Comparison of ENCODE assay signal across 6 cellular contexts in the genomic region with DNA sequence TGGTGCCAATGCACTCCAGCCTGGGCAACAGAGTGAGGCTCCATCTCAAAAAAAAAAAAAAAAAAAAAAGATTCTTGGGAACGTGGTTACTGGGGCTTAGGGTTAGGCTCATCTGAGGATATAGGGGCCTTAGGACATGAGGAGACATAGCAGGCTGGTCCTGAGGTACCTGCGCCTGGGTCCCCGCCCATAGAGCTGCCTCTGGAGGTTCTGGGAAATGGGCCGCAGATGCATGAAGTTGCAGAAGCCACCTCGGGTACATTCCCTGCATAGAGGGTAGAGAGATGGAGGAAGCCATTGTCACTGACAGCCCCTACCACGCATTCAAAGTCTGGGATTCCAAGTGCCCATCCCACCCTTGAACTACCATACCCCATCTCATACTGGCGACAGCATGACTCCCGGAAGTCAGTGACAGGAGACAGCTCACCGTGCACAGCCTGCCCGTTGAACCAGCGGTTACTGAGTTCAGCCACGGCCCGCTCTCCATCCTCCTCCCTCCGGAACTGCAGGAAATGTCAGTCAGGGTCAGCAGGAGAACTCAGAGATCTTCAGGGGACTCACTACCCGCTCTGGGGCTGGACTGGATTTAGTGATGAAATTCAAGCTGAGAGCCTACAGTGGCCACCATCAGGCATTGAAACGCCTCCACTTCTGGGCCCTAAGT. TPM values are rescaled to one million over a fixed set of nuclear protein-coding genes. Genes with fewer than 3 reads are reported as not detected.
DNase-seq lines count a peak whose midpoint lies in the region; ATAC-seq and TF ChIP-seq lines count a peak whose summit lies in the region.

No MANE protein-coding gene starts in this region.

- peaks cover 45% of the 10 kb centered on the region for H3K4me1 Mint-ChIP-seq in T-helper 2 cell treated with Interferon-gamma antibody and Interleukin-4, amounts not matched to agents 5 μg/mL and 100 μg/mL, for 36 hours (ENCODE audit: low read depth)
- peaks cover 7% of the 10 kb centered on the region for H3K4me1 Mint-ChIP-seq in endodermal cell
- H3K4me1 Mint-ChIP-seq in stimulated activated naive B cell treated with anti-CD40 and anti-IgM and Interleukin-4, amounts not matched to agents 10 μg/mL and 1 μg/mL and 100 μg/mL, for 72 hours, result peaks cover 33 to 68% of the 10 kb centered on the region in 2 donors

- peak overlapping the region; percentile 91 for H3K4me3 Mint-ChIP-seq in T-helper 2 cell treated with Interferon-gamma antibody and Interleukin-4, amounts not matched to agents 5 μg/mL and 100 μg/mL, for 36 hours
- H3K4me3 Mint-ChIP-seq in endodermal cell, result peak overlapping the region; percentile 82
- peak overlapping the region; percentile 96 to 98 for H3K4me3 Mint-ChIP-seq in stimulated activated naive B cell treated with anti-CD40 and anti-IgM and Interleukin-4, amounts not matched to agents 10 μg/mL and 1 μg/mL and 100 μg/mL, for 72 hours

- H3K4me3 ChIP-seq in endodermal cell (ENCODE audit: low read length), result peak overlapping the region; percentile 98

- 93 to 94% methylated on average over 13 to 16 of the region's 16 CpGs for WGBS in endodermal cell (ENCODE audit: insufficient coverage in 1 of 2, insufficient read length in 1 of 2), 2 experiments

- DNase-seq in T-helper 2 cell treated with Interferon-gamma antibody and Interleukin-4, amounts not matched to agents 5 μg/mL and 100 μg/mL, for 36 hours (ENCODE audit: low spot score), result no peak
- no peak for DNase-seq in T-helper 2 cell
- no peak for DNase-seq in endodermal cell
- DNase-seq in stimulated activated naive B cell treated with anti-CD40 and anti-IgM and Interleukin-4, amounts not matched to agents 10 μg/mL and 1 μg/mL and 100 μg/mL, for 72 hours, result no peak
- no peak for DNase-seq in globus pallidus (ENCODE audit: low spot score)

- peak overlapping the region; percentile 100 for H3K27ac Mint-ChIP-seq in T-helper 2 cell treated with Interferon-gamma antibody and Interleukin-4, amounts not matched to agents 5 μg/mL and 100 μg/mL, for 36 hours
- H3K27ac Mint-ChIP-seq in endodermal cell, result no peak overlapping the region
- H3K27ac Mint-ChIP-seq in stimulated activated naive B cell treated with anti-CD40 and anti-IgM and Interleukin-4, amounts not matched to agents 10 μg/mL and 1 μg/mL and 100 μg/mL, for 72 hours, result peak overlapping the region; percentile 100

- no peak for ATAC-seq in stimulated activated naive B cell treated with anti-CD40 and anti-IgM and Interleukin-4, amounts not matched to agents 10 μg/mL and 1 μg/mL and 100 μg/mL, for 72 hours (replicated peaks)
- no peak for ATAC-seq in GM19023 (IDR thresholded peaks at IDR 0.05; ENCODE audit: unreplicated experiment)

- H3K27ac ChIP-seq in endodermal cell (ENCODE audit: low read depth, low read length), result no peak overlapping the region

- no peaks in the 10 kb centered on the region for H3K9me3 Mint-ChIP-seq in T-helper 2 cell treated with Interferon-gamma antibody and Interleukin-4, amounts not matched to agents 5 μg/mL and 100 μg/mL, for 36 hours
- H3K9me3 Mint-ChIP-seq in endodermal cell, result no peaks in the 10 kb centered on the region
- peaks cover 0 to 1% of the 10 kb centered on the region in 2 donors for H3K9me3 Mint-ChIP-seq in stimulated activated naive B cell treated with anti-CD40 and anti-IgM and Interleukin-4, amounts not matched to agents 10 μg/mL and 1 μg/mL and 100 μg/mL, for 72 hours

- no peak for TF ChIP-seq CTCF in endodermal cell (conservative IDR thresholded peaks at IDR 0.05)

- H3K9me3 ChIP-seq in endodermal cell (ENCODE audit: control insufficient read depth, low read length), result no peaks in the 10 kb centered on the region

- H3K4me1 ChIP-seq in endodermal cell (ENCODE audit: control insufficient read depth, insufficient read depth, low read length), result no peaks in the 10 kb centered on the region

- no peaks in the 10 kb centered on the region for H3K27me3 Mint-ChIP-seq in T-helper 2 cell treated with Interferon-gamma antibody and Interleukin-4, amounts not matched to agents 5 μg/mL and 100 μg/mL, for 36 hours (ENCODE audit: low read depth)
- no peaks in the 10 kb centered on the region for H3K27me3 Mint-ChIP-seq in endodermal cell (ENCODE audit: insufficient read depth)
- H3K27me3 Mint-ChIP-seq in stimulated activated naive B cell treated with anti-CD40 and anti-IgM and Interleukin-4, amounts not matched to agents 10 μg/mL and 1 μg/mL and 100 μg/mL, for 72 hours, result no peaks in the 10 kb centered on the region

- peaks cover 9% of the 10 kb centered on the region for H3K36me3 ChIP-seq in endodermal cell (ENCODE audit: control insufficient read depth, insufficient read depth, low read length)

- H3K27me3 ChIP-seq in endodermal cell (ENCODE audit: control insufficient read depth, insufficient read depth, low read length, poor library complexity, severe bottlenecking), result no peaks in the 10 kb centered on the region

- peaks cover 17% of the 10 kb centered on the region for H3K36me3 Mint-ChIP-seq in T-helper 2 cell treated with Interferon-gamma antibody and Interleukin-4, amounts not matched to agents 5 μg/mL and 100 μg/mL, for 36 hours (ENCODE audit: low read depth)
- H3K36me3 Mint-ChIP-seq in endodermal cell (ENCODE audit: low read depth), result peaks cover 10% of the 10 kb centered on the region
- peaks cover 35 to 52% of the 10 kb centered on the region in 2 donors for H3K36me3 Mint-ChIP-seq in stimulated activated naive B cell treated with anti-CD40 and anti-IgM and Interleukin-4, amounts not matched to agents 10 μg/mL and 1 μg/mL and 100 μg/mL, for 72 hours

- no peak overlapping the region for H3K9ac ChIP-seq in endodermal cell (ENCODE audit: extremely low read depth, low read length, poor library complexity, severe bottlenecking)

RNA-seq across cellular contexts. Expression of a gene that starts 1.4 kb away (rescaled TPM):
- 10 to 100 TPM; 17.3 to 23.2 TPM for total RNA-seq in endodermal cell
- 20.7 TPM for polyA plus RNA-seq in endodermal cell (2013, experiment 1 of 2)
- 16.6 TPM for polyA plus RNA-seq in endodermal cell (2013, experiment 2 of 2)

RNA-seq across cellular contexts. Expression of a gene that starts 1.5 kb away (rescaled TPM):
- 1 to 10 TPM; 4.6 to 7.1 TPM for total RNA-seq in endodermal cell
- 9.0 TPM for polyA plus RNA-seq in endodermal cell (2013, experiment 1 of 2)
- polyA plus RNA-seq in endodermal cell (2013, experiment 2 of 2), result 6.1 TPM

RNA-seq across cellular contexts. Expression of a gene that starts 1.7 kb away (rescaled TPM):
- total RNA-seq in endodermal cell, result 100 to 1,000 TPM; 101 to 109 TPM
- polyA plus RNA-seq in endodermal cell (2013, experiment 1 of 2), result 76.8 TPM
- 65.3 TPM for polyA plus RNA-seq in endodermal cell (2013, experiment 2 of 2)

RNA-seq across cellular contexts. Expression of a gene that starts 4.6 kb away (rescaled TPM):
- total RNA-seq in endodermal cell, result 1 to 10 TPM; 6.6 to 7.6 TPM
- 11.6 TPM for polyA plus RNA-seq in endodermal cell (2013, experiment 1 of 2)
- polyA plus RNA-seq in endodermal cell (2013, experiment 2 of 2), result 10.4 TPM

RNA-seq across cellular contexts. Expression of a gene that starts 13.1 kb away (rescaled TPM):
- total RNA-seq in endodermal cell, result under 1 TPM; 0.33 to 0.90 TPM
- 0.36 TPM for polyA plus RNA-seq in endodermal cell (2013, experiment 1 of 2)
- polyA plus RNA-seq in endodermal cell (2013, experiment 2 of 2), result 0.62 TPM
